Comparison of ENCODE assay signal across 8 cellular contexts in the genomic region with DNA sequence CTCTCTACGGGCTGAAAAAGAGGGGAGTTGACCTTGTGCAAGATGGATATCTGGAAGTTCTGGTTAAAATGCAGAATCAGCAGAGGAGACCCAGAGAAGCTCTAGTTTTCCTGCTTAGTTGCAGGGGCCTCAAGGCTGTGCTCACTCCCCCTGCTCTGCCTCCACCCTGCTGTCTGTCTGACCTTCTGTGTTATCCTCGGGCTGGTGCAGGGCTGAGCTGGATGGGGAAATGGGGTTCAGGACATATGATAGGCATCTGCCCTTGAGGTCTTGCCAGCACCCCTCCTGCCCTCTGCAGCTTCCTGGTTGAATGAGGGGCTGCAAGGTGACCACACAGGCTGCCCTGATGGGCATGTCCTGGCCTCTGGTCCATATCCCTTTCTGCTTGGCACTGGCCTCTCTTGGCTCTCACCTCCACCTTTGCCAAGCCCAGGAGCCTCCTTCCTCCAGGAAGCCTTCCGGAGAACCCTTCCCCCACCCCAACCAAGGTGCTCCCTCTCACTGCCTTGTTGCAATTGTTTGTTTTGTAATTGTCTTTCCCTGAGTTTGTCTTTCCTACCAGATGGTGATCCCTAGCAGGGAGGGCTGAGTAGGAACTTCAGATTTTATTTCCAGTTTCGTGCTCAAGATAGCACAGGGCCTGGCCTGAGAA. TPM values are rescaled to one million over a fixed set of nuclear protein-coding genes. Genes with fewer than 3 reads are reported as not detected.
DNase-seq lines count a peak whose midpoint lies in the region; ATAC-seq and TF ChIP-seq lines count a peak whose summit lies in the region.

No MANE protein-coding gene starts in this region.

- no peaks in the 10 kb centered on the region for H3K36me3 Mint-ChIP-seq in natural killer cell treated with Interleukin-12 subunit alpha and Interleukin-12 subunit beta and Interleukin-15 and Interleukin-18, amount 100 ng/mL, for 72 hours

- no peaks in the 10 kb centered on the region for H3K9me2 ChIP-seq in MM.1S (replicated peaks; ENCODE audit: insufficient read depth, low read length)

- H3K27me3 ChIP-seq in BJ (ENCODE audit: control insufficient read depth, insufficient read depth, low read length) (no peaks in the 10 kb centered on the region), MM.1S (replicated peaks; ENCODE audit: insufficient read depth, low read length) (no peaks in the 10 kb centered on the region), dorsolateral prefrontal cortex (no peaks in the 10 kb centered on the region)

- CTCF ChIA-PET in BJ (lab: Yijun Ruan, JAX) = interaction anchor here (0.6 to 1.1 kb wide), 6 partner anchors 8 to 298 kb away, joined by 3 to 7 read pairs (median 3); no protein-coding TSS in a partner anchor

- H3K27me3 Mint-ChIP-seq in natural killer cell treated with Interleukin-12 subunit alpha and Interleukin-12 subunit beta and Interleukin-15 and Interleukin-18, amount 100 ng/mL, for 72 hours = no peaks in the 10 kb centered on the region

- peaks cover 25 to 32% of the 10 kb centered on the region in 2 donors for H3K4me1 Mint-ChIP-seq in natural killer cell treated with Interleukin-12 subunit alpha and Interleukin-12 subunit beta and Interleukin-15 and Interleukin-18, amount 100 ng/mL, for 72 hours (ENCODE audit: low read depth in 2 of 2)

- H3K4me3 Mint-ChIP-seq in natural killer cell treated with Interleukin-12 subunit alpha and Interleukin-12 subunit beta and Interleukin-15 and Interleukin-18, amount 100 ng/mL, for 72 hours = peak overlapping the region; percentile 94

- H3K27ac Mint-ChIP-seq in natural killer cell treated with Interleukin-12 subunit alpha and Interleukin-12 subunit beta and Interleukin-15 and Interleukin-18, amount 100 ng/mL, for 72 hours = peak overlapping the region; percentile 77 to 82

- peaks cover 63% of the 10 kb centered on the region for H3K79me2 ChIP-seq in MM.1S (ENCODE audit: low read length)

- no peak overlapping the region for H2AFZ ChIP-seq in MM.1S (ENCODE audit: low read length)

- no peak for TF ChIP-seq CTCF in BJ (IDR thresholded peaks at IDR 0.05; ENCODE audit: insufficient read depth, low read depth, low read length)
- no peak for TF ChIP-seq CTCF in MM.1S (IDR thresholded peaks at IDR 0.05; ENCODE audit: low read length)
- TF ChIP-seq CTCF in dorsolateral prefrontal cortex (IDR thresholded peaks at IDR 0.05 in 54 of 56, conservative IDR thresholded peaks at IDR 0.05 in 2 of 56; ENCODE audit: low read depth in 1 of 56, partially characterized antibody in 56 of 56) = no peak

- no peaks in the 10 kb centered on the region; the same call in 1 of the 2 replicates for H3K36me3 ChIP-seq in BJ (ENCODE audit: control insufficient read depth, insufficient read depth, low read length)
- no peaks in the 10 kb centered on the region for H3K36me3 ChIP-seq in MM.1S (replicated peaks; ENCODE audit: insufficient read depth, low read length)

- peak overlapping the region; percentile 97 for H3K9ac ChIP-seq in MM.1S (ENCODE audit: low read length)

- H4K20me1 ChIP-seq in MM.1S (ENCODE audit: insufficient read depth, low read length) = no peaks in the 10 kb centered on the region

- intact Hi-C loops in dorsolateral prefrontal cortex (cut with DNase I) = no loop called here

- peaks cover 51% of the 10 kb centered on the region for H3F3A ChIP-seq in MM.1S (ENCODE audit: insufficient read depth, low read length)

- ATAC-seq in natural killer cell treated with Interleukin-12 subunit alpha and Interleukin-12 subunit beta and Interleukin-15 and Interleukin-18, amount 100 ng/mL, for 72 hours = no peak
- ATAC-seq in HG02938 (IDR thresholded peaks at IDR 0.05; ENCODE audit: unreplicated experiment) (no peak), GM18867 (IDR thresholded peaks at IDR 0.05; ENCODE audit: unreplicated experiment) (no peak)

- peaks cover 62% of the 10 kb centered on the region for H3K4me1 ChIP-seq in MM.1S (ENCODE audit: low read length)

- H3K27ac ChIP-seq in MM.1S (ENCODE audit: low read length) = peak overlapping the region; percentile 90
- H3K27ac ChIP-seq in dorsolateral prefrontal cortex = peak overlapping the region in 58 of 59 donors; percentile 43 to 97 (median 90)

- no peaks in the 10 kb centered on the region for H3K9me3 ChIP-seq in MM.1S (replicated peaks; ENCODE audit: insufficient read depth, low read length)

- no peaks in the 10 kb centered on the region for H3K9me3 Mint-ChIP-seq in natural killer cell treated with Interleukin-12 subunit alpha and Interleukin-12 subunit beta and Interleukin-15 and Interleukin-18, amount 100 ng/mL, for 72 hours

- no peak for DNase-seq in BJ (ENCODE audit: low read depth)
- DNase-seq in MM.1S = no peak
- peak in 1 of 10 donors; percentile 42 for DNase-seq in dorsolateral prefrontal cortex
- no peak for DNase-seq in natural killer cell treated with Interleukin-12 subunit alpha and Interleukin-12 subunit beta and Interleukin-15 and Interleukin-18, amount 100 ng/mL, for 72 hours (ENCODE audit: low spot score)
- no peak for DNase-seq in GDM1 (lab: John Stamatoyannopoulos, UW)
- DNase-seq in glomerular visceral epithelial cell (ENCODE audit: extremely low spot score) = no peak

- POLR2A ChIA-PET in BJ (lab: Charles Lee) = no interaction called here

- H3K4me2 ChIP-seq in MM.1S (ENCODE audit: low read depth, low read length) = peak overlapping the region; percentile 91

- H3K4me3 ChIP-seq in BJ (ENCODE audit: low read depth, low read length) (peak overlapping the region; percentile 45), MM.1S (ENCODE audit: low read length) (peak overlapping the region; percentile 66), dorsolateral prefrontal cortex (peak overlapping the region; percentile 53 to 88 (median 76))

RNA-seq across cellular contexts. Expression of a gene that starts 1.3 kb away (rescaled TPM):
- polyA plus RNA-seq in BJ (2011; rRNA removed) = 11.8 and 18.4 TPM in 2 replicates
- polyA minus RNA-seq in BJ (2011; rRNA and poly(A)+ RNA removed) = 11.9 and 20.2 TPM in 2 replicates
- total RNA-seq in dorsolateral prefrontal cortex = 100 to 1,000 TPM in 4 of 120 experiments, 10 to 100 TPM in 116; 27.5 to 122 (median 66.9) TPM
- 10 to 100 TPM; 14.6 to 24.2 TPM for total RNA-seq in natural killer cell treated with Interleukin-12 subunit alpha and Interleukin-12 subunit beta and Interleukin-15 and Interleukin-18, amount 100 ng/mL, for 72 hours

RNA-seq across cellular contexts. Expression of a gene that starts 24.8 kb away (rescaled TPM):
- 89.2 and 134 TPM in 2 replicates for polyA plus RNA-seq in BJ (2011; rRNA removed)
- 15.8 and 24.7 TPM in 2 replicates for polyA minus RNA-seq in BJ (2011; rRNA and poly(A)+ RNA removed)
- 100 to 1,000 TPM in 2 of 120 experiments, 10 to 100 TPM in 118; 40.7 to 117 (median 67.2) TPM for total RNA-seq in dorsolateral prefrontal cortex
- 10 to 100 TPM; 21.2 to 33.4 TPM for total RNA-seq in natural killer cell treated with Interleukin-12 subunit alpha and Interleukin-12 subunit beta and Interleukin-15 and Interleukin-18, amount 100 ng/mL, for 72 hours

RNA-seq across cellular contexts. Expression of a gene that starts 45.2 kb away (rescaled TPM):
- polyA plus RNA-seq in BJ (2011; rRNA removed) = not detected in 2 replicates
- polyA minus RNA-seq in BJ (2011; rRNA and poly(A)+ RNA removed) = not detected in 2 replicates
- total RNA-seq in dorsolateral prefrontal cortex = not detected
- not detected for total RNA-seq in natural killer cell treated with Interleukin-12 subunit alpha and Interleukin-12 subunit beta and Interleukin-15 and Interleukin-18, amount 100 ng/mL, for 72 hours
